1 cellular context compared by ENCODE assay signal in the genomic region with DNA sequence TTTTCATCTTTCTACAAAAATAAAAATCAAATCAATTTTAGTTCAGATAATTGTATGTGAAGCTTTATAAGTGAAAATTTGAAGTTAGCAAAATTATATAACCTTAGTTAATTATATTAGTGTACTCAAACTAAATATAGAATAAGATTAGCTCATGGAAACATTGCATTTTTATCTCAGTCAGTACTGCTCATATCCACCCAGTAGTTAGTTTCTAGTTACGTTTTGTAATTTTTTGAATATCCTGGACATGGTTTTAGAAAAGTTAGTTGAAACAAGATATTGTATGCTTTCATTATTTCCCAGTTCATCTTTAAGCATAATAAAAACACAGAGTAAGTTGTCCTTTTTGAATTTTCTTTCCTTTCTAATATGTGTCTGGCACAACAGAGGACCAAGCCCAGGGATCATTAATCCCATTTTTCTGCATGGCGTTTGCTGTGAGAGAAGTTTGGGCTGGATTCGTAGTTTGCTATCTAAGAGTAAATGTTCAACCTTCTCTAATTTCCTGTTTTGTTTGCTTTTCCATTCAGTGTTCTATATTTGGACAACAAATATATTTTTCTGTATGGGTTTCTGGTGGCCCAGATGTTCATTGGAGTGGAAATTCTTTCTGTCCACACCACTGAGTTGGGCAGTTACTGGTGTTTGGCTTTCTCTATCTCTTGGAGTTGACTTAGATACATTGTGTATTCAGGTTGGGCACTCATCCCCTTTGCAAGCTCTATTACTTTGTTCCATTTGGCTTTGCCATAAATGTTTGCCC.
TF ChIP-seq lines count a peak whose summit lies in the region.

No MANE protein-coding gene starts in this region.

TF ChIP-seq in HepG2, 621 proteins besides CTCF, POLR2A, EP300 and RAD21 (continued from another document):
- TF ChIP-seq RNF219 (CRISPR knock-in tag; IDR thresholded peaks at IDR 0.05) (no peak), RBFOX2 (IDR thresholded peaks at IDR 0.05; ENCODE audit: low read depth, low read length) (no peak), HDAC2 (CRISPR knock-in tag; IDR thresholded peaks at IDR 0.05) (no peak), SOX13 (IDR thresholded peaks at IDR 0.05) (no peak), SOX13 (CRISPR knock-in tag; conservative IDR thresholded peaks at IDR 0.05 in 1 of 2, IDR thresholded peaks at IDR 0.05 in 1 of 2) (peak in 1 of 2 experiments; percentile 42; a peak in 1 of 4 replicates), MYNN (CRISPR knock-in tag; IDR thresholded peaks at IDR 0.05; ENCODE audit: low read depth) (no peak), TFAP4 (IDR thresholded peaks at IDR 0.05; ENCODE audit: borderline replicate concordance, low read depth) (no peak), EED (CRISPR knock-in tag; IDR thresholded peaks at IDR 0.05) (no peak), ZSCAN30 (CRISPR knock-in tag; IDR thresholded peaks at IDR 0.05) (no peak), NBN (conservative IDR thresholded peaks at IDR 0.05) (no peak), TEAD2 (CRISPR knock-in tag; IDR thresholded peaks at IDR 0.05) (no peak), ZNF7 (CRISPR knock-in tag; IDR thresholded peaks at IDR 0.05) (no peak), DDIT3 (CRISPR knock-in tag; IDR thresholded peaks at IDR 0.05) (no peak), YEATS4 (CRISPR knock-in tag; IDR thresholded peaks at IDR 0.05; ENCODE audit: borderline replicate concordance) (no peak), SALL2 (CRISPR knock-in tag; IDR thresholded peaks at IDR 0.05) (no peak)
